Comparison of ENCODE assay signal across 1 cellular context in genomic region chr12:95802482-95803264, GRCh38.
A peak's percentile ranks its signal among the peaks of the same experiment; 100 is the strongest.
TF ChIP-seq lines count a peak whose summit lies in the region.

No MANE protein-coding gene starts in this region.

TF ChIP-seq in HepG2, 621 proteins besides CTCF, POLR2A, EP300 and RAD21 (continued from another document and continues in another):
- TF ChIP-seq RERE (CRISPR knock-in tag; IDR thresholded peaks at IDR 0.05; ENCODE audit: low read depth): peak; percentile 60; the same call in 1 of the 2 replicates
- no peak for TF ChIP-seq ZNF180 (CRISPR knock-in tag; IDR thresholded peaks at IDR 0.05; ENCODE audit: borderline replicate concordance, low read depth)
- no peak for TF ChIP-seq ZSCAN21 (CRISPR knock-in tag; IDR thresholded peaks at IDR 0.05; ENCODE audit: borderline replicate concordance)
- TF ChIP-seq NONO (IDR thresholded peaks at IDR 0.05): no peak
- TF ChIP-seq NONO (CRISPR knock-in tag; conservative IDR thresholded peaks at IDR 0.05): no peak
- no peak for TF ChIP-seq NR0B2 (CRISPR knock-in tag; IDR thresholded peaks at IDR 0.05)
- TF ChIP-seq ZNF713 (CRISPR knock-in tag; IDR thresholded peaks at IDR 0.05): no peak
- TF ChIP-seq RBFOX2 (IDR thresholded peaks at IDR 0.05; ENCODE audit: low read depth, low read length): 0 out of 2 replicates have a peak, but pooled peaks have one; percentile 23
- TF ChIP-seq ZNF431 (CRISPR knock-in tag; IDR thresholded peaks at IDR 0.05; ENCODE audit: borderline replicate concordance, low read depth): no peak
- no peak for TF ChIP-seq TCF12 (IDR thresholded peaks at IDR 0.05)
- TF ChIP-seq TCF12 (CRISPR knock-in tag; IDR thresholded peaks at IDR 0.05): 0 out of 2 replicates have a peak, but pooled peaks have one; percentile 69
- no peak for TF ChIP-seq KDM5B (CRISPR knock-in tag; IDR thresholded peaks at IDR 0.05; ENCODE audit: borderline replicate concordance)
- no peak for TF ChIP-seq ZNF510 (CRISPR knock-in tag; IDR thresholded peaks at IDR 0.05; ENCODE audit: low read depth)
- TF ChIP-seq TCF7 (IDR thresholded peaks at IDR 0.05; ENCODE audit: low read depth): peak; percentile 65
- no peak for TF ChIP-seq ELK4 (CRISPR knock-in tag; IDR thresholded peaks at IDR 0.05; ENCODE audit: borderline replicate concordance)
- TF ChIP-seq ZNF672 (CRISPR knock-in tag; IDR thresholded peaks at IDR 0.05): no peak
- TF ChIP-seq ZKSCAN1 (IDR thresholded peaks at IDR 0.05; ENCODE audit: low read length): no peak
- TF ChIP-seq ZNF350 (CRISPR knock-in tag; IDR thresholded peaks at IDR 0.05; ENCODE audit: borderline replicate concordance, low read depth): no peak
- TF ChIP-seq CSRNP1 (CRISPR knock-in tag; IDR thresholded peaks at IDR 0.05): peak; percentile 76; the same call in 1 of the 2 replicates
- TF ChIP-seq ZNF558 (CRISPR knock-in tag; IDR thresholded peaks at IDR 0.05; ENCODE audit: borderline replicate concordance): no peak
- TF ChIP-seq ZNF460 (CRISPR knock-in tag; IDR thresholded peaks at IDR 0.05; ENCODE audit: borderline replicate concordance): no peak
- TF ChIP-seq KIAA2018 (CRISPR knock-in tag; IDR thresholded peaks at IDR 0.05; ENCODE audit: borderline replicate concordance): no peak
- no peak for TF ChIP-seq SMAD3 (CRISPR knock-in tag; IDR thresholded peaks at IDR 0.05)
- TF ChIP-seq MBD4 (IDR thresholded peaks at IDR 0.05; ENCODE audit: borderline replicate concordance, low read length): no peak; the same call in 1 of the 2 replicates
- TF ChIP-seq MAF1 (CRISPR knock-in tag; IDR thresholded peaks at IDR 0.05; ENCODE audit: borderline replicate concordance): no peak
- TF ChIP-seq TBL1XR1 (IDR thresholded peaks at IDR 0.05; ENCODE audit: borderline replicate concordance, low read length, partially characterized antibody): no peak
- no peak for TF ChIP-seq SMAD1 (CRISPR knock-in tag; IDR thresholded peaks at IDR 0.05; ENCODE audit: borderline replicate concordance, low read depth)
- no peak for TF ChIP-seq HMGXB3 (CRISPR knock-in tag; IDR thresholded peaks at IDR 0.05; ENCODE audit: borderline replicate concordance)
- TF ChIP-seq MTA3 (CRISPR knock-in tag; IDR thresholded peaks at IDR 0.05): no peak
- TF ChIP-seq ZNF709 (CRISPR knock-in tag; IDR thresholded peaks at IDR 0.05): no peak
- no peak for TF ChIP-seq DDIT3 (CRISPR knock-in tag; IDR thresholded peaks at IDR 0.05)
- TF ChIP-seq SAFB2 (CRISPR knock-in tag; IDR thresholded peaks at IDR 0.05; ENCODE audit: borderline replicate concordance, low read depth): no peak
- peak; percentile 89 for TF ChIP-seq RCOR2 (CRISPR knock-in tag; IDR thresholded peaks at IDR 0.05)
- TF ChIP-seq MED8 (CRISPR knock-in tag; IDR thresholded peaks at IDR 0.05; ENCODE audit: insufficient replicate concordance): no peak
- TF ChIP-seq ZNF607 (CRISPR knock-in tag; IDR thresholded peaks at IDR 0.05; ENCODE audit: borderline replicate concordance): no peak
- TF ChIP-seq ZNF572 (CRISPR knock-in tag; IDR thresholded peaks at IDR 0.05): no peak
- no peak for TF ChIP-seq IKZF1 (IDR thresholded peaks at IDR 0.05)
- no peak for TF ChIP-seq ZNF235 (CRISPR knock-in tag; IDR thresholded peaks at IDR 0.05; ENCODE audit: borderline replicate concordance)
- no peak for TF ChIP-seq ZIK1 (CRISPR knock-in tag; IDR thresholded peaks at IDR 0.05; ENCODE audit: borderline replicate concordance, low read depth)
- TF ChIP-seq ZNF543 (CRISPR knock-in tag; IDR thresholded peaks at IDR 0.05): no peak
